Comparison of ENCODE assay signal across 8 cellular contexts in genomic region chr1:203278885-203279406, GRCh38. TPM values are rescaled to one million over a fixed set of nuclear protein-coding genes. Genes with fewer than 3 reads are reported as not detected.
A peak's percentile ranks its signal among the peaks of the same experiment; 100 is the strongest.
DNase-seq lines count a peak whose midpoint lies in the region; ATAC-seq and TF ChIP-seq lines count a peak whose summit lies in the region.

No MANE protein-coding gene starts in this region.

- H3K9me3 ChIP-seq in left ventricle myocardium inferior (replicated peaks): no peaks in the 10 kb centered on the region
- no peaks in the 10 kb centered on the region for H3K9me3 ChIP-seq in colonic mucosa
- H3K9me3 ChIP-seq in uterus: no peaks in the 10 kb centered on the region

- ATAC-seq in left ventricle myocardium superior: no peak
- no peak for ATAC-seq in HG02885 (IDR thresholded peaks at IDR 0.05; ENCODE audit: poor library complexity, unreplicated experiment)
- no peak for ATAC-seq in GM19467 (IDR thresholded peaks at IDR 0.05; ENCODE audit: unreplicated experiment)

- H3K9ac ChIP-seq in colonic mucosa (ENCODE audit: low read depth in 2 of 2, low read length in 2 of 2): peak overlapping the region; percentile 51 to 77

- H3K9me3 Mint-ChIP-seq in nephron progenitor cell: no peaks in the 10 kb centered on the region

- TF ChIP-seq CTCF in left ventricle myocardium inferior (IDR thresholded peaks at IDR 0.05; ENCODE audit: borderline replicate concordance) (no peak), colonic mucosa (IDR thresholded peaks at IDR 0.05) (no peak), nephron progenitor cell (IDR thresholded peaks at IDR 0.05) (no peak), uterus (IDR thresholded peaks at IDR 0.05) (no peak)

- peak overlapping the region; percentile 30 for H3K4me3 Mint-ChIP-seq in nephron progenitor cell

- intact Hi-C loops in left ventricle myocardium inferior (cut with micrococcal nuclease) (loop anchor here (10.0 kb wide), 1 partner anchor 206 kb away; no protein-coding TSS in a partner anchor), left ventricle myocardium superior (cut with micrococcal nuclease) (no loop called here), colonic mucosa (cut with DNase I) (no loop called here), uterus (cut with DNase I; ENCODE audit: low total_unique reads) (no loop called here)

- DNase-seq in left ventricle myocardium inferior (no peak), left ventricle myocardium superior (no peak), colonic mucosa (no peak), nephron progenitor cell (no peak), uterus (no peak)
- no peak for DNase-seq in activated effector memory CD4-positive, alpha-beta T cell treated with Interleukin-2 at 50 U/mL for 16 hours

- TF ChIP-seq POLR2A in uterus (IDR thresholded peaks at IDR 0.05): peak; percentile 2 to 55

- no peaks in the 10 kb centered on the region for H3K27me3 ChIP-seq in left ventricle myocardium inferior (ENCODE audit: low read depth)
- H3K27me3 ChIP-seq in colonic mucosa: no peaks in the 10 kb centered on the region
- H3K27me3 ChIP-seq in uterus: no peaks in the 10 kb centered on the region

- peaks cover 94% of the 10 kb centered on the region for H3K4me1 Mint-ChIP-seq in nephron progenitor cell

- H3K27ac ChIP-seq in left ventricle myocardium inferior (replicated peaks): peak overlapping the region; percentile 96
- peak overlapping the region; percentile 60 for H3K27ac ChIP-seq in colonic mucosa
- peak overlapping the region; percentile 96 to 98 for H3K27ac ChIP-seq in uterus

- H3K36me3 ChIP-seq in left ventricle myocardium inferior (no peaks in the 10 kb centered on the region), colonic mucosa (no peaks in the 10 kb centered on the region), uterus (no peaks in the 10 kb centered on the region)

- peaks cover 1% of the 10 kb centered on the region for H3K27me3 Mint-ChIP-seq in nephron progenitor cell (ENCODE audit: low read depth, poor library complexity)

- H3K4me3 ChIP-seq in left ventricle myocardium inferior (peak overlapping the region; percentile 44), colonic mucosa (no peak overlapping the region), uterus (peak overlapping the region in 1 of 2 donors; percentile 2)

- peaks cover 95% of the 10 kb centered on the region for H3K4me1 ChIP-seq in left ventricle myocardium inferior
- H3K4me1 ChIP-seq in colonic mucosa: peaks cover 3% of the 10 kb centered on the region
- H3K4me1 ChIP-seq in uterus: peaks cover 16 to 40% of the 10 kb centered on the region in 2 donors

- H3K36me3 Mint-ChIP-seq in nephron progenitor cell (ENCODE audit: low read depth): no peaks in the 10 kb centered on the region

- peak overlapping the region; percentile 50 for H3K27ac Mint-ChIP-seq in nephron progenitor cell

RNA-seq across cellular contexts. Expression of gene BTG2, which starts 26.4 kb away (rescaled TPM):
- total RNA-seq in left ventricle myocardium inferior (73.7 TPM), left ventricle myocardium superior (41.3 TPM), colonic mucosa (10 to 100 TPM; 66.4 to 88.0 TPM), uterus (10 to 100 TPM; 14.6 to 95.9 (median 56.5) TPM)

RNA-seq across cellular contexts. Expression of gene CHIT1, which starts 49.5 kb away (rescaled TPM):
- total RNA-seq in left ventricle myocardium inferior: not detected
- total RNA-seq in left ventricle myocardium superior: not detected
- total RNA-seq in colonic mucosa: under 1 TPM in 1 of 2 donors, not detected in 1; 0.30 TPM
- under 1 TPM in 2 of 4 donors, not detected in 2; 0.07 to 0.77 TPM for total RNA-seq in uterus
